Comparison of ENCODE assay signal across 11 cellular contexts in the genomic region with DNA sequence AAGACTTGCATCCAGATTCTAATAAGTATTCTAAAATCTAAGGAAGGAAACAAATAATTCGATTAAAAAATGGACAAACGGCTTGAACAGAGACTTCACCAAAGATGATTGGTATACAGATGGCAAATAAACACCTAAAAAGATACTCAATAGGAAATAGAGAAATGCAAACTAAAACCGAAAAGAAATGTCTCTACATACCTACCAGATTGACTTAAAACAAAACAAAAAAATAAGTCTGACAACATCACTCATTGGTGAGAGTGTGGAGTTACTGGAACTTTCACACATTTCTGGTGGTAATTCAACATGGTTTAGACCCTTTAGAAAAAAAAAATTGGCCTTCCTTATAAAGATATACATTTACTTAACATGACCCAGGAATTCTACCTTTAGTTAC.
"Had no signal": no experiment of that assay in that cellular context is flagged by ENCODE, and none has a peak within 500 bp of the region (broad histone marks: within the 10 kb centered on the region; RNA-seq: fewer than 3 reads in every experiment).

No MANE protein-coding gene starts in this region.

- DNase-seq: GM23248, GOT3, H7, HFFc6, KBM-7 had no signal

- H3K36me3 ChIP-seq: HAP-1 had no signal

- ATAC-seq: HCT116, HepG2 had no signal

- FAIRE-seq: HepG2 had no signal

- H3K9me3 Mint-ChIP-seq: IgD-negative memory B cell had no signal

- H3K4me3 ChIP-seq: GM23248, HAP-1 had no signal

- H3K9ac ChIP-seq: GM23248, KMS-11 had no signal

- H3K27ac ChIP-seq: GM23248, HL-60, KMS-11 had no signal

- H3K4me2 ChIP-seq: KMS-11 had no signal

- H3K27ac Mint-ChIP-seq: HFFc6, IgD-negative memory B cell had no signal

- H3K9me3 ChIP-seq: HAP-1 had no signal

- H3K4me3 Mint-ChIP-seq: HFFc6, IgD-negative memory B cell had no signal

- H2AFZ ChIP-seq: GM23248 had no signal
